13 cellular contexts compared by ENCODE assay signal in genomic region chr19:2233601-2234280, GRCh38. TPM values are rescaled to one million over a fixed set of nuclear protein-coding genes. Genes with fewer than 3 reads are reported as not detected.
A peak's percentile ranks its signal among the peaks of the same experiment; 100 is the strongest.
DNase-seq lines count a peak whose midpoint lies in the region; ATAC-seq and TF ChIP-seq lines count a peak whose summit lies in the region.
"Had no signal": no experiment of that assay in that cellular context is flagged by ENCODE, and none has a peak within 500 bp of the region (broad histone marks: within the 10 kb centered on the region; RNA-seq: fewer than 3 reads in every experiment).

No MANE protein-coding gene starts in this region.

- DNase-seq in Caco-2 (no peak), immature natural killer cell (no peak), tibial nerve (ENCODE audit: low spot score in 2 of 2) (no peak), HPDE6-E6E7 (ENCODE audit: extremely low spot score) (no peak)
- no peak for DNase-seq in activated CD8-positive, alpha-beta T cell treated with anti-CD3 and anti-CD28 coated beads, Interleukin-2, amount 10 ng/mL, durations not matched to agents 7 days and 5 days
- DNase-seq in central memory CD4-positive, alpha-beta T cell: no peak
- DNase-seq: BE2C, NCI-H526 treated with DMSO at 0.1 percent for 48 hours, SHP77 treated with DMSO at 0.1 percent for 48 hours had no signal

- CTCF ChIA-PET in Caco-2 (lab: Charles Lee): interaction anchor here (1.4 kb wide), 1 partner anchor 78 kb away, joined by 5 read pairs; no protein-coding TSS in a partner anchor
- CTCF ChIA-PET in activated CD8-positive, alpha-beta T cell treated with anti-CD3 and anti-CD28 coated beads, Interleukin-2, amount 10 ng/mL, durations not matched to agents 7 days and 5 days (lab: Charles Lee): interaction anchor here (1.1 to 1.3 kb wide), 2 partner anchors 40 to 78 kb away, joined by 3 to 6 read pairs; no protein-coding TSS in a partner anchor

- H3K27ac ChIP-seq in 22Rv1: peak overlapping the region; percentile 96
- H3K27ac ChIP-seq in tibial nerve: no peak overlapping the region

- POLR2A ChIA-PET in Caco-2 (lab: Charles Lee): no interaction called here
- POLR2A ChIA-PET in activated CD8-positive, alpha-beta T cell treated with anti-CD3 and anti-CD28 coated beads, Interleukin-2, amount 10 ng/mL, durations not matched to agents 7 days and 5 days (lab: Charles Lee): no interaction called here

- H3K9me3 Mint-ChIP-seq in Caco-2 (ENCODE audit: unreplicated experiment) (no peaks in the 10 kb centered on the region), immature natural killer cell (peaks cover 0 to 2% (median 0%) of the 10 kb centered on the region in 6 donors)
- H3K9me3 Mint-ChIP-seq in activated CD8-positive, alpha-beta T cell treated with anti-CD3 and anti-CD28 coated beads, Interleukin-2, amount 10 ng/mL, durations not matched to agents 7 days and 5 days (ENCODE audit: insufficient read depth): no peaks in the 10 kb centered on the region

- TF ChIP-seq POLR2A in tibial nerve (IDR thresholded peaks at IDR 0.05): no peak

- H3K4me1 Mint-ChIP-seq in Caco-2 (ENCODE audit: low read depth, unreplicated experiment): peaks cover 5% of the 10 kb centered on the region
- peaks cover 37% of the 10 kb centered on the region for H3K4me1 Mint-ChIP-seq in activated CD8-positive, alpha-beta T cell treated with anti-CD3 and anti-CD28 coated beads, Interleukin-2, amount 10 ng/mL, durations not matched to agents 7 days and 5 days (ENCODE audit: low read depth)
- peaks cover 34 to 44% of the 10 kb centered on the region in 2 donors for H3K4me1 Mint-ChIP-seq in immature natural killer cell

- H3K36me3 Mint-ChIP-seq in Caco-2 (ENCODE audit: insufficient read depth, unreplicated experiment) (peaks cover 87% of the 10 kb centered on the region), immature natural killer cell (no peaks in the 10 kb centered on the region)
- peaks cover 54% of the 10 kb centered on the region for H3K36me3 Mint-ChIP-seq in activated CD8-positive, alpha-beta T cell treated with anti-CD3 and anti-CD28 coated beads, Interleukin-2, amount 10 ng/mL, durations not matched to agents 7 days and 5 days (ENCODE audit: low read depth)

- no peak for TF ChIP-seq CTCF in 22Rv1 (IDR thresholded peaks at IDR 0.05)
- TF ChIP-seq CTCF in Caco-2 (IDR thresholded peaks at IDR 0.05; ENCODE audit: insufficient read depth in 1 of 2, low read depth in 1 of 2, low read length in 1 of 2, severe bottlenecking in 1 of 2, unreplicated experiment in 1 of 2): no peak
- no peak for TF ChIP-seq CTCF in tibial nerve (IDR thresholded peaks at IDR 0.05)

- no peak overlapping the region for H3K27ac Mint-ChIP-seq in Caco-2 (ENCODE audit: unreplicated experiment)
- H3K27ac Mint-ChIP-seq in activated CD8-positive, alpha-beta T cell treated with anti-CD3 and anti-CD28 coated beads, Interleukin-2, amount 10 ng/mL, durations not matched to agents 7 days and 5 days: peak overlapping the region; percentile 90
- H3K27ac Mint-ChIP-seq in immature natural killer cell: peak overlapping the region in 5 of 6 donors; percentile 39 to 82 (median 48)

- no TSS peak for BruUV-seq in Caco-2 (replicated peaks; lab: Mats Ljungman, UMichigan)

- H3K36me3 ChIP-seq in Caco-2 (ENCODE audit: control insufficient read depth, insufficient read depth, low read length) (no peaks in the 10 kb centered on the region; the same call in 1 of the 2 replicates), tibial nerve (peaks cover 0 to 53% (median 5%) of the 10 kb centered on the region in 3 donors)

- WGBS in tibial nerve, 2 donors: 92% methylated on average over 25 of the region's 25 CpGs

- ATAC-seq in activated CD8-positive, alpha-beta T cell treated with anti-CD3 and anti-CD28 coated beads, Interleukin-2, amount 10 ng/mL, durations not matched to agents 7 days and 5 days: no peak
- no peak for ATAC-seq in HG02852 (IDR thresholded peaks at IDR 0.05; ENCODE audit: unreplicated experiment)

- peak overlapping the region; percentile 84 for H3K4me3 Mint-ChIP-seq in Caco-2 (ENCODE audit: unreplicated experiment)
- peak overlapping the region; percentile 99 for H3K4me3 Mint-ChIP-seq in activated CD8-positive, alpha-beta T cell treated with anti-CD3 and anti-CD28 coated beads, Interleukin-2, amount 10 ng/mL, durations not matched to agents 7 days and 5 days
- peak overlapping the region in 4 of 5 donors; percentile 87 to 99 (median 90) for H3K4me3 Mint-ChIP-seq in immature natural killer cell

- peaks cover 12% of the 10 kb centered on the region for H3K4me1 ChIP-seq in Caco-2
- peaks cover 0 to 62% (median 32%) of the 10 kb centered on the region in 4 donors for H3K4me1 ChIP-seq in tibial nerve

- intact Hi-C loops in Caco-2 (cut with micrococcal nuclease; ENCODE audit: unreplicated experiment): no loop called here

- no peaks in the 10 kb centered on the region for H3K27me3 ChIP-seq in Caco-2 (replicated peaks; ENCODE audit: control insufficient read depth, insufficient read depth, low read length)
- H3K27me3 ChIP-seq in tibial nerve: no peaks in the 10 kb centered on the region
- H3K27me3 ChIP-seq: BE2C had no signal

- H3K27me3 Mint-ChIP-seq in Caco-2 (ENCODE audit: insufficient read depth, unreplicated experiment) (no peaks in the 10 kb centered on the region), immature natural killer cell (ENCODE audit: low read depth in 3 of 3) (peaks cover 12 to 17% (median 13%) of the 10 kb centered on the region in 3 donors)
- H3K27me3 Mint-ChIP-seq in activated CD8-positive, alpha-beta T cell treated with anti-CD3 and anti-CD28 coated beads, Interleukin-2, amount 10 ng/mL, durations not matched to agents 7 days and 5 days (ENCODE audit: low read depth): no peaks in the 10 kb centered on the region

- H3K9me3 ChIP-seq in Caco-2 (no peaks in the 10 kb centered on the region), tibial nerve (no peaks in the 10 kb centered on the region)
- H3K9me3 ChIP-seq: BE2C had no signal

- H3K4me3 ChIP-seq in Caco-2 (ENCODE audit: low read depth, low read length) (no peak overlapping the region), tibial nerve (no peak overlapping the region)

- TF ChIP-seq EP300 in tibial nerve (IDR thresholded peaks at IDR 0.05): no peak

RNA-seq across cellular contexts. Expression of gene PLEKHJ1, which starts 2.4 kb away (rescaled TPM):
- total RNA-seq in Caco-2 (2022) (119 TPM in 2 replicates), tibial nerve (10 to 100 TPM; 37.3 to 67.5 (median 51.2) TPM)
- 10 to 100 TPM; 78.0 to 79.9 TPM for total RNA-seq in activated CD8-positive, alpha-beta T cell treated with anti-CD3 and anti-CD28 coated beads, Interleukin-2, amount 10 ng/mL, durations not matched to agents 7 days and 5 days
- 100 to 1,000 TPM; 115 to 148 (median 117) TPM for polyA plus RNA-seq in immature natural killer cell

RNA-seq across cellular contexts. Expression of gene SF3A2, which starts 2.9 kb away (rescaled TPM):
- total RNA-seq in Caco-2 (2022): 129 and 135 TPM in 2 replicates
- total RNA-seq in activated CD8-positive, alpha-beta T cell treated with anti-CD3 and anti-CD28 coated beads, Interleukin-2, amount 10 ng/mL, durations not matched to agents 7 days and 5 days: 100 to 1,000 TPM; 157 to 163 TPM
- 10 to 100 TPM in 2 of 3 donors, 1 to 10 TPM in 1; 6.2 to 40.9 (median 11.1) TPM for polyA plus RNA-seq in immature natural killer cell
- total RNA-seq in tibial nerve: 10 to 100 TPM; 21.4 to 84.0 (median 51.8) TPM

RNA-seq across cellular contexts. Expression of gene AMH, which starts 15.4 kb away (rescaled TPM):
- total RNA-seq in Caco-2 (2022) (19.3 and 19.4 TPM in 2 replicates), tibial nerve (1 to 10 TPM in 2 of 4 donors, under 1 TPM in 1, not detected in 1; 0.59 to 5.4 (median 2.1) TPM)
- total RNA-seq in activated CD8-positive, alpha-beta T cell treated with anti-CD3 and anti-CD28 coated beads, Interleukin-2, amount 10 ng/mL, durations not matched to agents 7 days and 5 days: 10 to 100 TPM; 10.3 to 12.1 TPM
- not detected for polyA plus RNA-seq in immature natural killer cell

RNA-seq across cellular contexts. Expression of gene JSRP1, which starts 22.5 kb away (rescaled TPM):
- total RNA-seq in Caco-2 (2022) (not detected in 2 replicates), tibial nerve (not detected)
- not detected for total RNA-seq in activated CD8-positive, alpha-beta T cell treated with anti-CD3 and anti-CD28 coated beads, Interleukin-2, amount 10 ng/mL, durations not matched to agents 7 days and 5 days
- under 1 TPM in 1 of 3 donors, not detected in 2; 0.94 TPM for polyA plus RNA-seq in immature natural killer cell
- total RNA-seq: mesenteric fat pad had no signal

RNA-seq across cellular contexts. Expression of gene PEAK3, which starts 48.2 kb away (rescaled TPM):
- not detected in 2 replicates for total RNA-seq in Caco-2 (2022)
- total RNA-seq in activated CD8-positive, alpha-beta T cell treated with anti-CD3 and anti-CD28 coated beads, Interleukin-2, amount 10 ng/mL, durations not matched to agents 7 days and 5 days: under 1 TPM; 0.16 to 0.34 TPM
- 10 to 100 TPM in 1 of 3 donors, 1 to 10 TPM in 1, under 1 TPM in 1; 0.96 to 10.8 (median 2.5) TPM for polyA plus RNA-seq in immature natural killer cell
- total RNA-seq in tibial nerve: 1 to 10 TPM in 2 of 4 donors, under 1 TPM in 2; 0.42 to 4.2 (median 2.2) TPM
- total RNA-seq: pulmonary artery endothelial cell had no signal
